In the genomic region with DNA sequence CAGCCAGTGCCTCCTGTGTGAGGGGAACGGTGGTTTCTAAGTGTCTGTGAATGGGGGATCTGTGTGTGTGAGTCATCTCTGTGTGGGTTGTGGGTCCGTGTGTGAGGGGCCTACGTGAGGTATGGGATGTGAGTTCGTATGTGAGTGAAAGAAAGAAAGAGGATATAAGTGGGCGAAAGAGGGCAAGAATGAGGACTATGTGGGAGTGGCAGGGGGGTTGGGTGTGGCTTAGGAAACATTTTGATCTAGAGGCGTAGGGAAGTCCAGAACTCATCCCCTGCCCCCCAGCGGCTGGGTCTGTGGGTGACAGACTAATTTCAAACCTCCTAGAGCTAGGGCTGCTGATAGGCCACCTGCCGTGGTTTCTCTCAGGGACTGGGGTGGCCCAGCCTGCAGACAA, we compare ENCODE assay signal across 9 cellular contexts.
DNase-seq lines count a peak whose midpoint lies in the region; ATAC-seq and TF ChIP-seq lines count a peak whose summit lies in the region.
"Had no signal": no experiment of that assay in that cellular context is flagged by ENCODE, and none has a peak within 500 bp of the region (broad histone marks: within the 10 kb centered on the region; RNA-seq: fewer than 3 reads in every experiment).

No MANE protein-coding gene starts in this region.

- H3K4me1 Mint-ChIP-seq in activated naive CD8-positive, alpha-beta T cell treated with anti-CD3 and anti-CD28 coated beads, Interleukin-2, amount 50 U/mL, for 24 hours, result peaks cover 41% of the 10 kb centered on the region
- H3K4me1 Mint-ChIP-seq: naive B cell had no signal

- H3K27me3 Mint-ChIP-seq in activated naive CD8-positive, alpha-beta T cell treated with anti-CD3 and anti-CD28 coated beads, Interleukin-2, amount 50 U/mL, for 24 hours, result no peaks in the 10 kb centered on the region
- H3K27me3 Mint-ChIP-seq: naive B cell had no signal

- H3K27me3 ChIP-seq in GM06990 (replicated peaks; ENCODE audit: control insufficient read depth, insufficient read depth, low read length), result no peaks in the 10 kb centered on the region

- peaks cover 62% of the 10 kb centered on the region for H3K36me3 Mint-ChIP-seq in activated naive CD8-positive, alpha-beta T cell treated with anti-CD3 and anti-CD28 coated beads, Interleukin-2, amount 50 U/mL, for 24 hours (ENCODE audit: low read depth)

- H3K4me3 ChIP-seq in GM06990 (replicated peaks; ENCODE audit: low read depth, low read length), result no peak overlapping the region

- TF ChIP-seq CTCF in GM06990 (IDR thresholded peaks at IDR 0.05; ENCODE audit: insufficient read depth, low read length, poor library complexity, severe bottlenecking), result peak; percentile 61

- DNase-seq in GM06990 (ENCODE audit: extremely low read depth, insufficient read length) (peak; percentile 66), NAMALWA (ENCODE audit: low spot score) (peak; percentile 41), pons (ENCODE audit: low spot score) (no peak), NCI-H345 treated with DMSO at 0.1 percent for 48 hours (lab: John Stamatoyannopoulos, UW; ENCODE audit: unreplicated experiment) (no peak), putamen (ENCODE audit: low spot score) (no peak), NCI-H524 treated with DMSO at 0.1 percent for 48 hours (lab: John Stamatoyannopoulos, UW) (no peak)
- peak; percentile 78 for DNase-seq in activated naive CD8-positive, alpha-beta T cell treated with anti-CD3 and anti-CD28 coated beads, Interleukin-2, amount 50 U/mL, for 24 hours
- DNase-seq: naive B cell had no signal

- peak; percentile 89 for ATAC-seq in GM21737 (IDR thresholded peaks at IDR 0.05; ENCODE audit: unreplicated experiment)
- ATAC-seq in activated naive CD8-positive, alpha-beta T cell treated with anti-CD3 and anti-CD28 coated beads, Interleukin-2, amount 50 U/mL, for 24 hours, result peak; percentile 92

- H3K4me3 Mint-ChIP-seq in activated naive CD8-positive, alpha-beta T cell treated with anti-CD3 and anti-CD28 coated beads, Interleukin-2, amount 50 U/mL, for 24 hours, result peak overlapping the region; percentile 60
- H3K4me3 Mint-ChIP-seq: naive B cell had no signal

- no peaks in the 10 kb centered on the region for H3K9me3 Mint-ChIP-seq in activated naive CD8-positive, alpha-beta T cell treated with anti-CD3 and anti-CD28 coated beads, Interleukin-2, amount 50 U/mL, for 24 hours
- H3K9me3 Mint-ChIP-seq: naive B cell had no signal

- peak overlapping the region; percentile 72 for H3K27ac Mint-ChIP-seq in activated naive CD8-positive, alpha-beta T cell treated with anti-CD3 and anti-CD28 coated beads, Interleukin-2, amount 50 U/mL, for 24 hours
- H3K27ac Mint-ChIP-seq: naive B cell had no signal

- H3K36me3 ChIP-seq in GM06990 (ENCODE audit: control insufficient read depth, insufficient read depth, low read length), result peaks cover 6% of the 10 kb centered on the region

Comparison
In these comparisons a context has a peak if more than half of its experiments do, and no peak if none do; other contexts are left out.
1. DNase-seq: peak in GM06990 (single experiment), NAMALWA (single experiment) and activated naive CD8-positive, alpha-beta T cell treated with anti-CD3 and anti-CD28 coated beads, Interleukin-2, amount 50 U/mL, for 24 hours (single experiment); none in pons (single experiment), NCI-H345 treated with DMSO at 0.1 percent for 48 hours (single experiment), putamen (single experiment) and NCI-H524 treated with DMSO at 0.1 percent for 48 hours (single experiment).